Comparison of ENCODE assay signal across 25 cellular contexts in the genomic region with DNA sequence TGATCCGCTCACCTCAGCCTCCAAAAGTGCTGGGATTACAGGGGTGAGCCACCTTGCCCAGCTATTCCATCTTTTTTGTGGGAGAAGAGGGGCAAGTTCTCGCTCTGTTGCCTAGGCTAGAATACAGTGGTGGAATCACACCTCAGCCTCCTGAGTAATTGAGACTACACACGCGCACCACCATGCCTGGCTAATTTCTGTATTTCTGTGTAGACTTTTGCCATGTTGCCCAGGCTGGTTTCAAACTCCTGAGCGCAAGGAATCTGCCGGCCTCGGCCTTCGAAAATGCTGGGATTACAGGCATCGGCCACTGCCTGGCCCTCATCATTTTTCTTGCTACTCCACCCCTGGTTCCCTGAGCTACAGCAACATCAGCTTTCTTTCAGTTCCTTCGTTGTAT. TPM values are rescaled to one million over a fixed set of nuclear protein-coding genes. Genes with fewer than 3 reads are reported as not detected.
"Had no signal": no experiment of that assay in that cellular context is flagged by ENCODE, and none has a peak within 500 bp of the region (broad histone marks: within the 10 kb centered on the region; RNA-seq: fewer than 3 reads in every experiment).

No MANE protein-coding gene starts in this region.

- H3K27ac Mint-ChIP-seq: activated B cell treated with CpG ODN at 0.5 μM for 24 hours; activated CD8-positive, alpha-beta memory T cell treated with anti-CD3 and anti-CD28 coated beads, Interleukin-2, amount 10 ng/mL, durations not matched to agents 7 days and 5 days; activated CD8-positive, alpha-beta T cell treated with anti-CD3 and anti-CD28 coated beads for 36 hours; activated naive CD8-positive, alpha-beta T cell; activated T-cell treated with anti-CD3 and anti-CD28 coated beads, Interleukin-2, amount 50 U/mL, for 72 hours; effector memory CD8-positive, alpha-beta T cell; stimulated activated naive B cell treated with anti-CD40 and anti-IgM and Interleukin-4, amounts not matched to agents 10 μg/mL and 1 μg/mL and 100 μg/mL, for 72 hours had no signal

- DNase-seq: activated B cell treated with CpG ODN at 0.5 μM for 24 hours; activated CD4-positive, alpha-beta T cell treated with anti-CD3 and anti-CD28 coated beads, Interleukin-2, amount 50 U/mL, for 1 hour; activated CD8-positive, alpha-beta memory T cell treated with anti-CD3 and anti-CD28 coated beads, Interleukin-2, amount 10 ng/mL, durations not matched to agents 7 days and 5 days; activated CD8-positive, alpha-beta T cell treated with anti-CD3 and anti-CD28 coated beads for 36 hours; activated effector memory CD4-positive, alpha-beta T cell treated with Interleukin-2 at 50 U/mL for 16 hours; activated naive CD4-positive, alpha-beta T cell treated with Interleukin-2 at 50 U/mL for 16 hours; activated T-cell treated with anti-CD3 and anti-CD28 coated beads for 4 hours; activated T-cell treated with anti-CD3 and anti-CD28 coated beads, Interleukin-2, amount 50 U/mL, for 72 hours; anterior cingulate cortex; cortex of kidney; effector memory CD8-positive, alpha-beta T cell; hippocampal formation; left cardiac atrium; midbrain; naive thymus-derived CD4-positive, alpha-beta T cell; retina; stimulated activated CD4-positive, alpha-beta T cell treated with anti-CD3 and anti-CD28 coated beads, Interleukin-15, amount 100 ng/mL, for 24 hours; stimulated activated CD4-positive, alpha-beta T cell treated with anti-CD3 and anti-CD28 coated beads, Interleukin-2, amount 100 ng/mL, for 24 hours; stimulated activated naive B cell treated with anti-CD40 and anti-IgM and Interleukin-4, amounts not matched to agents 10 μg/mL and 1 μg/mL and 100 μg/mL, for 72 hours; stomach; T-helper 2 cell; tibial artery had no signal

- H3K9me3 Mint-ChIP-seq: activated B cell treated with CpG ODN at 0.5 μM for 24 hours; activated CD8-positive, alpha-beta T cell treated with anti-CD3 and anti-CD28 coated beads for 36 hours; activated T-cell treated with anti-CD3 and anti-CD28 coated beads, Interleukin-2, amount 50 U/mL, for 72 hours; effector memory CD8-positive, alpha-beta T cell; naive thymus-derived CD4-positive, alpha-beta T cell; stimulated activated naive B cell treated with anti-CD40 and anti-IgM and Interleukin-4, amounts not matched to agents 10 μg/mL and 1 μg/mL and 100 μg/mL, for 72 hours had no signal

- H3K4me3 Mint-ChIP-seq: activated B cell treated with CpG ODN at 0.5 μM for 24 hours; activated CD8-positive, alpha-beta memory T cell treated with anti-CD3 and anti-CD28 coated beads, Interleukin-2, amount 10 ng/mL, durations not matched to agents 7 days and 5 days; activated CD8-positive, alpha-beta T cell treated with anti-CD3 and anti-CD28 coated beads for 36 hours; activated naive CD8-positive, alpha-beta T cell; activated T-cell treated with anti-CD3 and anti-CD28 coated beads, Interleukin-2, amount 50 U/mL, for 72 hours; effector memory CD8-positive, alpha-beta T cell; stimulated activated naive B cell treated with anti-CD40 and anti-IgM and Interleukin-4, amounts not matched to agents 10 μg/mL and 1 μg/mL and 100 μg/mL, for 72 hours had no signal

- ATAC-seq: activated CD8-positive, alpha-beta memory T cell treated with anti-CD3 and anti-CD28 coated beads, Interleukin-2, amount 10 ng/mL, durations not matched to agents 7 days and 5 days; activated CD8-positive, alpha-beta T cell treated with anti-CD3 and anti-CD28 coated beads for 36 hours; activated T-cell treated with anti-CD3 and anti-CD28 coated beads, Interleukin-2, amount 50 U/mL, for 72 hours; effector memory CD8-positive, alpha-beta T cell; gastroesophageal sphincter; left cardiac atrium; naive thymus-derived CD4-positive, alpha-beta T cell; stimulated activated naive B cell treated with anti-CD40 and anti-IgM and Interleukin-4, amounts not matched to agents 10 μg/mL and 1 μg/mL and 100 μg/mL, for 72 hours had no signal

- H3K27me3 Mint-ChIP-seq: activated B cell treated with CpG ODN at 0.5 μM for 24 hours; activated CD8-positive, alpha-beta memory T cell treated with anti-CD3 and anti-CD28 coated beads, Interleukin-2, amount 10 ng/mL, durations not matched to agents 7 days and 5 days; activated CD8-positive, alpha-beta T cell treated with anti-CD3 and anti-CD28 coated beads for 36 hours; activated naive CD8-positive, alpha-beta T cell; effector memory CD8-positive, alpha-beta T cell; naive thymus-derived CD4-positive, alpha-beta T cell; stimulated activated naive B cell treated with anti-CD40 and anti-IgM and Interleukin-4, amounts not matched to agents 10 μg/mL and 1 μg/mL and 100 μg/mL, for 72 hours had no signal

RNA-seq across cellular contexts. Expression of a gene that starts 47.5 kb away (rescaled TPM):
- total RNA-seq: activated B cell treated with CpG ODN at 0.5 μM for 24 hours, fibroblast of villous mesenchyme, stomach had no signal
